In genomic region chr22:17754233-17754925, GRCh38 we compare ENCODE assay signal across 10 cellular contexts. TPM values are rescaled to one million over a fixed set of nuclear protein-coding genes. Genes with fewer than 3 reads are reported as not detected.
DNase-seq lines count a peak whose midpoint lies in the region; ATAC-seq and TF ChIP-seq lines count a peak whose summit lies in the region.
"Had no signal": no experiment of that assay in that cellular context is flagged by ENCODE, and none has a peak within 500 bp of the region (broad histone marks: within the 10 kb centered on the region; RNA-seq: fewer than 3 reads in every experiment).

No MANE protein-coding gene starts in this region.

- H3K27me3 ChIP-seq in OCI-LY3 (ENCODE audit: low read depth, low read length): no peaks in the 10 kb centered on the region
- H3K27me3 ChIP-seq in testis: no peaks in the 10 kb centered on the region
- H3K27me3 ChIP-seq: upper lobe of left lung had no signal

- peaks cover 82% of the 10 kb centered on the region for H4K20me1 ChIP-seq in OCI-LY3 (ENCODE audit: insufficient read depth, low read length)

- no peak overlapping the region for H3K4me3 Mint-ChIP-seq in central memory CD8-positive, alpha-beta T cell
- no peak overlapping the region for H3K4me3 Mint-ChIP-seq in osteocyte (ENCODE audit: unreplicated experiment)

- no peak overlapping the region for H3K9ac ChIP-seq in OCI-LY3 (ENCODE audit: low read length)

- H3K36me3 ChIP-seq in OCI-LY3 (replicated peaks; ENCODE audit: low read depth, low read length) (peaks cover 50% of the 10 kb centered on the region), testis (ENCODE audit: low read depth, missing control alignments) (no peaks in the 10 kb centered on the region)
- H3K36me3 ChIP-seq: upper lobe of left lung had no signal

- peak overlapping the region; percentile 71 for H3K27ac Mint-ChIP-seq in central memory CD8-positive, alpha-beta T cell (ENCODE audit: low read depth)
- H3K27ac Mint-ChIP-seq in osteocyte (ENCODE audit: unreplicated experiment): no peak overlapping the region

- intact Hi-C loops in testis (cut with DNase I; ENCODE audit: low total_unique reads): no loop called here

- TF ChIP-seq POLR2A in testis (IDR thresholded peaks at IDR 0.05): no peak

- no peak overlapping the region for H2AFZ ChIP-seq in OCI-LY3 (ENCODE audit: low read depth, low read length)

- no peak overlapping the region for H3K27ac ChIP-seq in OCI-LY3 (ENCODE audit: low read length)
- H3K27ac ChIP-seq in testis: no peak overlapping the region
- H3K27ac ChIP-seq: upper lobe of left lung had no signal

- H3K9me3 Mint-ChIP-seq in central memory CD8-positive, alpha-beta T cell: no peaks in the 10 kb centered on the region
- no peaks in the 10 kb centered on the region for H3K9me3 Mint-ChIP-seq in osteocyte (ENCODE audit: unreplicated experiment)

- H3K9me3 ChIP-seq in OCI-LY3 (ENCODE audit: insufficient read depth, low read length): no peaks in the 10 kb centered on the region
- H3K9me3 ChIP-seq in testis: no peaks in the 10 kb centered on the region
- H3K9me3 ChIP-seq: upper lobe of left lung had no signal

- H3K27me3 Mint-ChIP-seq in central memory CD8-positive, alpha-beta T cell: no peaks in the 10 kb centered on the region
- no peaks in the 10 kb centered on the region for H3K27me3 Mint-ChIP-seq in osteocyte (ENCODE audit: unreplicated experiment)

- peak; percentile 41 for TF ChIP-seq CTCF in OCI-LY3 (IDR thresholded peaks at IDR 0.05; ENCODE audit: low read depth, low read length)
- TF ChIP-seq CTCF in osteocyte (IDR thresholded peaks at IDR 0.05): peak; percentile 40
- TF ChIP-seq CTCF in testis (IDR thresholded peaks at IDR 0.05): no peak

- no peak for ATAC-seq in central memory CD8-positive, alpha-beta T cell (replicated peaks; ENCODE audit: extremely low read depth, poor library complexity, severe bottlenecking)
- ATAC-seq in HG02852 (IDR thresholded peaks at IDR 0.05; ENCODE audit: unreplicated experiment) (no peak), HG03571 (IDR thresholded peaks at IDR 0.05; ENCODE audit: unreplicated experiment) (no peak)

- DNase-seq in NCI-H345 (lab: John Stamatoyannopoulos, UW) (peak; percentile 0), NCI-H345 treated with DMSO at 0.1 percent for 48 hours (lab: John Stamatoyannopoulos, UW; ENCODE audit: unreplicated experiment) (no peak), osteocyte (ENCODE audit: extremely low spot score, unreplicated experiment) (no peak), testis (no peak)
- no peak for DNase-seq in central memory CD8-positive, alpha-beta T cell (ENCODE audit: low spot score in 2 of 2)

- H3K4me1 Mint-ChIP-seq in central memory CD8-positive, alpha-beta T cell: peaks cover 17% of the 10 kb centered on the region
- no peaks in the 10 kb centered on the region for H3K4me1 Mint-ChIP-seq in osteocyte (ENCODE audit: unreplicated experiment)

- H3K4me3 ChIP-seq in OCI-LY3 (ENCODE audit: low read length) (no peak overlapping the region), testis (no peak overlapping the region)
- H3K4me3 ChIP-seq: skin epidermis, upper lobe of left lung had no signal

- H3K36me3 Mint-ChIP-seq in central memory CD8-positive, alpha-beta T cell (ENCODE audit: insufficient read depth): peaks cover 3% of the 10 kb centered on the region
- no peaks in the 10 kb centered on the region for H3K36me3 Mint-ChIP-seq in osteocyte (ENCODE audit: unreplicated experiment)

- H3K4me2 ChIP-seq in OCI-LY3 (ENCODE audit: low read length): no peak overlapping the region

- H3K4me1 ChIP-seq in OCI-LY3 (ENCODE audit: low read length) (no peaks in the 10 kb centered on the region), testis (no peaks in the 10 kb centered on the region)
- H3K4me1 ChIP-seq: upper lobe of left lung had no signal

- H3K79me2 ChIP-seq in OCI-LY3 (ENCODE audit: low read length): peaks cover 98% of the 10 kb centered on the region

- WGBS in testis, 2 donors: 95 to 97% methylated on average over 4 to 14 of the region's 14 CpGs

RNA-seq across cellular contexts. Expression of gene BID, which starts 19.9 kb away (rescaled TPM):
- total RNA-seq in osteocyte (8.4 and 11.6 TPM in 2 replicates), testis (1 to 10 TPM; 6.9 to 8.4 TPM)
- polyA plus RNA-seq in testis (ENCODE audit: insufficient read depth, low read depth, low replicate concordance): 8.3 TPM

Comparison
In these comparisons a context has a peak if more than half of its experiments do, and no peak if none do; other contexts are left out.
1. CTCF ChIP-seq: peak in OCI-LY3 (single experiment) and osteocyte (single experiment); none in testis (0 of 3).